ENCODE assay signal across 29 cellular contexts in genomic region chr13:20239748-20240147, GRCh38. TPM values are rescaled to one million over a fixed set of nuclear protein-coding genes. Genes with fewer than 3 reads are reported as not detected.
"Had no signal": no experiment of that assay in that cellular context is flagged by ENCODE, and none has a peak within 500 bp of the region (broad histone marks: within the 10 kb centered on the region; RNA-seq: fewer than 3 reads in every experiment).

No MANE protein-coding gene starts in this region.

- H3K9me3 Mint-ChIP-seq: memory B cell had no signal

- H3K27ac Mint-ChIP-seq: memory B cell; naive thymus-derived CD8-positive, alpha-beta T cell; stimulated activated naive CD8-positive, alpha-beta T cell treated with anti-CD3 and anti-CD28 coated beads, Interleukin-15, Interleukin-2, amounts not matched to agents 100 ng/mL and 50 ng/mL, for 24 hours; type B pancreatic cell had no signal

- H3K36me3 Mint-ChIP-seq: memory B cell, type B pancreatic cell had no signal

- H3K4me1 Mint-ChIP-seq: memory B cell had no signal

- ATAC-seq: heart right ventricle; left cardiac atrium; mucosa of descending colon; naive thymus-derived CD8-positive, alpha-beta T cell; pancreas; right cardiac atrium had no signal

- H3K4me3 Mint-ChIP-seq: memory B cell; naive thymus-derived CD8-positive, alpha-beta T cell; stimulated activated naive CD8-positive, alpha-beta T cell treated with anti-CD3 and anti-CD28 coated beads, Interleukin-15, Interleukin-2, amounts not matched to agents 100 ng/mL and 50 ng/mL, for 24 hours; type B pancreatic cell had no signal

- DNase-seq: heart right ventricle; kidney glomerular epithelial cell; left cardiac atrium; left ventricle myocardium inferior; midbrain; naive thymus-derived CD8-positive, alpha-beta T cell; nucleus accumbens; pancreas; posterior cingulate gyrus; retina; right cardiac atrium; sigmoid colon; stimulated activated CD4-positive, alpha-beta T cell treated with anti-CD3 and anti-CD28 coated beads, Interleukin-1b, Interleukin-23, amount 100 ng/mL, for 48 hours; stimulated activated CD4-positive, alpha-beta T cell treated with anti-CD3 and anti-CD28 coated beads, Interleukin-2, amount 100 ng/mL, for 48 hours; stimulated activated CD4-positive, alpha-beta T cell treated with anti-CD3 and anti-CD28 coated beads, Interleukin-4, amount 100 ng/mL, for 4 hours; stimulated activated CD8-positive, alpha-beta memory T cell treated with anti-CD3 and anti-CD28 coated beads, Interleukin-4, amount 100 ng/mL, for 48 hours; stimulated activated naive CD4-positive, alpha-beta T cell; tibial artery; uterus had no signal

RNA-seq across cellular contexts. Expression of gene GJB6, which starts 7.6 kb away (rescaled TPM):
- total RNA-seq: glomerular endothelial cell, left cardiac atrium, left ventricle myocardium inferior, lung microvascular endothelial cell, mesenteric fat pad, mucosa of descending colon, osteoblast, pancreas, right cardiac atrium, sigmoid colon, subcutaneous adipose tissue, thoracic aorta had no signal

RNA-seq across cellular contexts. Expression of gene GJB2, which starts 47.0 kb away (rescaled TPM):
- total RNA-seq: glomerular endothelial cell; left ventricle myocardium inferior; lung microvascular endothelial cell; naive thymus-derived CD8-positive, alpha-beta T cell; subcutaneous adipose tissue had no signal
